8 cellular contexts compared by ENCODE assay signal in the genomic region with DNA sequence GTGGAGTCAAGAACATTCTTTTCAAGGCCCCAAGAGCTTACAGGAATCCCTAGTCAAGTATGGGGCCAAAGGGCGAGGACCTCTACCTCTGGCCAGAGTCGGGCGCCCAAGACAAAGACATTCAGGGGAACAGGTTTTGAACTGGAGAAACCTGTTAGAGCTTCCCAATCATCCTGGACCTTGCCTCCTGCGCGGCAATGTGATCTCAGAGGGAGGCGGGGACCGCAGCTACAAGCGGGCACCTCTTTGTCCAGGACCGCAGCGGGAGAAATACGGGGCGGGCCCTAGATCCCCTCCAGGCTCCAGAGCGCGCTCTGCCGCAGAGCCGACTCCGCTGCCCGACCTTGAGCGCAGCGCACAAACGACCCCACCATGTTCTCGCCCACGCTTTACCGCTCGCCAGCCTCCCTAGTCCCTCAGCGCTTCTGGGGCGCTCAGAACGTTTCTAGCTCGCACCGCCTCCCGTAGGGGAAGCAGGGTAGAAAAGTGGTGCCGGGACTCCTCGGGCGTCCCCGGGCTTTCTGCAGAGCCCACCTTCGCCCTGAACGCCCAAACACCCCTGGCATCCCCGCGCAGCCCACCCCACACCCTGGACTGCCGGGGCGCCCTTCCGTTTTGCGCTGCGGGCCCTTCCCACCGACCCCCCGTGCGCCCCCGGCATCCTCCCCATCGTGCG. TPM values are rescaled to one million over a fixed set of nuclear protein-coding genes. Genes with fewer than 3 reads are reported as not detected.
DNase-seq lines count a peak whose midpoint lies in the region; ATAC-seq and TF ChIP-seq lines count a peak whose summit lies in the region.

No MANE protein-coding gene starts in this region.

- POLR2A ChIA-PET in activated CD8-positive, alpha-beta T cell treated with anti-CD3 and anti-CD28 coated beads for 36 hours (lab: Charles Lee) = no interaction called here

- H3K4me1 Mint-ChIP-seq in CD4-positive, CD25-positive, alpha-beta regulatory T cell = peaks cover 0 to 24% (median 10%) of the 10 kb centered on the region in 4 donors
- peaks cover 3% of the 10 kb centered on the region for H3K4me1 Mint-ChIP-seq in activated CD8-positive, alpha-beta T cell treated with anti-CD3 and anti-CD28 coated beads for 36 hours (ENCODE audit: low read depth)
- peaks cover 16 to 18% (median 16%) of the 10 kb centered on the region in 3 donors for H3K4me1 Mint-ChIP-seq in naive B cell

- no peak overlapping the region for H3K4me3 ChIP-seq in CD4-positive, CD25-positive, alpha-beta regulatory T cell (ENCODE audit: low read depth, low read length)
- H3K4me3 ChIP-seq in thoracic aorta = peak overlapping the region; percentile 89

- intact Hi-C loops in activated CD8-positive, alpha-beta T cell treated with anti-CD3 and anti-CD28 coated beads for 36 hours (cut with micrococcal nuclease) = no loop called here

- peak overlapping the region; percentile 75 to 86 (median 85) for H3K4me3 Mint-ChIP-seq in CD4-positive, CD25-positive, alpha-beta regulatory T cell
- peak overlapping the region; percentile 74 for H3K4me3 Mint-ChIP-seq in activated CD8-positive, alpha-beta T cell treated with anti-CD3 and anti-CD28 coated beads for 36 hours
- peak overlapping the region; percentile 85 to 94 (median 92) for H3K4me3 Mint-ChIP-seq in naive B cell

- DNase-seq in CD4-positive, CD25-positive, alpha-beta regulatory T cell = peak in 1 of 3 donors; percentile 34
- DNase-seq in NCI-H1694 treated with DMSO at 0.1 percent for 48 hours (lab: John Stamatoyannopoulos, UW) (peak; percentile 21), naive B cell (peak; percentile 23), thoracic aorta (ENCODE audit: low spot score) (no peak)
- DNase-seq in activated CD8-positive, alpha-beta T cell treated with anti-CD3 and anti-CD28 coated beads for 36 hours = peak; percentile 76

- H3K36me3 Mint-ChIP-seq in CD4-positive, CD25-positive, alpha-beta regulatory T cell = no peaks in the 10 kb centered on the region
- no peaks in the 10 kb centered on the region for H3K36me3 Mint-ChIP-seq in activated CD8-positive, alpha-beta T cell treated with anti-CD3 and anti-CD28 coated beads for 36 hours (ENCODE audit: low read depth)
- H3K36me3 Mint-ChIP-seq in naive B cell = no peaks in the 10 kb centered on the region

- H3K9me3 Mint-ChIP-seq in CD4-positive, CD25-positive, alpha-beta regulatory T cell = no peaks in the 10 kb centered on the region
- no peaks in the 10 kb centered on the region for H3K9me3 Mint-ChIP-seq in activated CD8-positive, alpha-beta T cell treated with anti-CD3 and anti-CD28 coated beads for 36 hours
- no peaks in the 10 kb centered on the region for H3K9me3 Mint-ChIP-seq in naive B cell

- no peak overlapping the region for H3K27ac ChIP-seq in CD4-positive, CD25-positive, alpha-beta regulatory T cell (ENCODE audit: insufficient read depth, low read length, poor library complexity, severe bottlenecking)
- H3K27ac ChIP-seq in thoracic aorta = no peak overlapping the region

- CTCF ChIA-PET in activated CD8-positive, alpha-beta T cell treated with anti-CD3 and anti-CD28 coated beads for 36 hours (lab: Charles Lee) = interaction anchor here (0.9 kb wide), 1 partner anchor 14 kb away, joined by 3 read pairs; no protein-coding TSS in a partner anchor

- peaks cover 19% of the 10 kb centered on the region for H3K27me3 ChIP-seq in CD4-positive, CD25-positive, alpha-beta regulatory T cell (ENCODE audit: control insufficient read depth, insufficient read depth, low read length)
- H3K27me3 ChIP-seq in thoracic aorta (replicated peaks; ENCODE audit: insufficient read depth) = no peaks in the 10 kb centered on the region

- peak; percentile 23 to 49 for ATAC-seq in CD4-positive, CD25-positive, alpha-beta regulatory T cell (ENCODE audit: low read depth in 2 of 2)
- peak; percentile 23 for ATAC-seq in GM21723 (IDR thresholded peaks at IDR 0.05; ENCODE audit: unreplicated experiment)
- peak; percentile 78 for ATAC-seq in activated CD8-positive, alpha-beta T cell treated with anti-CD3 and anti-CD28 coated beads for 36 hours
- ATAC-seq in esophagus mucosa = peak; percentile 87
- peak; percentile 71 to 73 for ATAC-seq in naive B cell (ENCODE audit: low read depth in 2 of 2)
- ATAC-seq in thoracic aorta (ENCODE audit: insufficient number of reproducible peaks, low FRiP score, low read depth) = no peak
- no peak for ATAC-seq in HG03097 (IDR thresholded peaks at IDR 0.05; ENCODE audit: low FRiP score, unreplicated experiment)

- no peak overlapping the region for H3K27ac Mint-ChIP-seq in CD4-positive, CD25-positive, alpha-beta regulatory T cell
- no peak overlapping the region for H3K27ac Mint-ChIP-seq in activated CD8-positive, alpha-beta T cell treated with anti-CD3 and anti-CD28 coated beads for 36 hours
- H3K27ac Mint-ChIP-seq in naive B cell = peak overlapping the region in 1 of 6 donors; percentile 38

- H3K36me3 ChIP-seq in CD4-positive, CD25-positive, alpha-beta regulatory T cell (ENCODE audit: control insufficient read depth, insufficient read depth, low read length) = no peaks in the 10 kb centered on the region
- no peaks in the 10 kb centered on the region for H3K36me3 ChIP-seq in thoracic aorta

- no peaks in the 10 kb centered on the region for H3K9me3 ChIP-seq in CD4-positive, CD25-positive, alpha-beta regulatory T cell (ENCODE audit: control insufficient read depth in 2 of 2, low read length in 2 of 2)
- no peaks in the 10 kb centered on the region for H3K9me3 ChIP-seq in thoracic aorta

- TF ChIP-seq CTCF in activated CD8-positive, alpha-beta T cell treated with anti-CD3 and anti-CD28 coated beads for 36 hours (IDR thresholded peaks at IDR 0.05) = no peak
- no peak for TF ChIP-seq CTCF in thoracic aorta (IDR thresholded peaks at IDR 0.05)

- H3K27me3 Mint-ChIP-seq in CD4-positive, CD25-positive, alpha-beta regulatory T cell = peaks cover 68% of the 10 kb centered on the region
- peaks cover 44% of the 10 kb centered on the region for H3K27me3 Mint-ChIP-seq in activated CD8-positive, alpha-beta T cell treated with anti-CD3 and anti-CD28 coated beads for 36 hours
- H3K27me3 Mint-ChIP-seq in naive B cell = peaks cover 13 to 44% (median 26%) of the 10 kb centered on the region in 3 donors

- peaks cover 15% of the 10 kb centered on the region for H3K4me1 ChIP-seq in CD4-positive, CD25-positive, alpha-beta regulatory T cell (ENCODE audit: control insufficient read depth, insufficient read depth, low read length, poor library complexity, severe bottlenecking)
- peaks cover 2 to 10% of the 10 kb centered on the region in 2 donors for H3K4me1 ChIP-seq in thoracic aorta (ENCODE audit: control insufficient read depth in 1 of 2, low read depth in 2 of 2)

RNA-seq across cellular contexts. Expression of a gene that starts 28.1 kb away (rescaled TPM):
- 13.0 TPM for total RNA-seq in CD4-positive, CD25-positive, alpha-beta regulatory T cell
- 10 to 100 TPM; 25.1 to 30.7 (median 28.0) TPM for polyA plus RNA-seq in CD4-positive, CD25-positive, alpha-beta regulatory T cell
- 1 to 10 TPM; 7.0 to 7.1 TPM for total RNA-seq in activated CD8-positive, alpha-beta T cell treated with anti-CD3 and anti-CD28 coated beads for 36 hours
- total RNA-seq in esophagus mucosa (12.3 TPM), thoracic aorta (1 to 10 TPM; 5.0 to 6.0 TPM)
- polyA plus RNA-seq in naive B cell (ENCODE audit: low read depth in 6 of 6) = 10 to 100 TPM; 13.9 to 25.0 (median 19.1) TPM

RNA-seq across cellular contexts. Expression of a gene that starts 50.1 kb away (rescaled TPM):
- not detected for total RNA-seq in CD4-positive, CD25-positive, alpha-beta regulatory T cell
- not detected for polyA plus RNA-seq in CD4-positive, CD25-positive, alpha-beta regulatory T cell
- total RNA-seq in activated CD8-positive, alpha-beta T cell treated with anti-CD3 and anti-CD28 coated beads for 36 hours = 1 to 10 TPM in 1 of 2 experiments, under 1 TPM in 1; 0.94 to 2.4 TPM
- 5.8 TPM for total RNA-seq in esophagus mucosa
- under 1 TPM in 1 of 6 donors, not detected in 5; 0.83 TPM for polyA plus RNA-seq in naive B cell (ENCODE audit: low read depth in 6 of 6)
- total RNA-seq in thoracic aorta = not detected

RNA-seq across cellular contexts. Expression of a gene that starts 52.7 kb away (rescaled TPM):
- total RNA-seq in CD4-positive, CD25-positive, alpha-beta regulatory T cell = 77.7 TPM
- 10 to 100 TPM; 13.7 to 16.9 (median 14.5) TPM for polyA plus RNA-seq in CD4-positive, CD25-positive, alpha-beta regulatory T cell
- 10 to 100 TPM; 54.8 to 60.3 TPM for total RNA-seq in activated CD8-positive, alpha-beta T cell treated with anti-CD3 and anti-CD28 coated beads for 36 hours
- total RNA-seq in esophagus mucosa (67.4 TPM), thoracic aorta (10 to 100 TPM; 32.0 to 42.0 TPM)
- polyA plus RNA-seq in naive B cell (ENCODE audit: low read depth in 6 of 6) = 10 to 100 TPM in 5 of 6 donors, 1 to 10 TPM in 1; 4.1 to 24.4 (median 17.1) TPM

Comparison
In these comparisons a context has a peak if more than half of its experiments do, and no peak if none do; other contexts are left out.
1. ATAC-seq: peak in CD4-positive, CD25-positive, alpha-beta regulatory T cell (2 of 2), GM21723 (single experiment), activated CD8-positive, alpha-beta T cell treated with anti-CD3 and anti-CD28 coated beads for 36 hours (single experiment), esophagus mucosa (single experiment) and naive B cell (2 of 2); none in thoracic aorta (single experiment) and HG03097 (single experiment).
2. Peak in every context shown above with its lines, with median percentiles within 50 percentile points of each other: H3K4me3 Mint-ChIP-seq.